1 cellular context compared by ENCODE assay signal in the genomic region with DNA sequence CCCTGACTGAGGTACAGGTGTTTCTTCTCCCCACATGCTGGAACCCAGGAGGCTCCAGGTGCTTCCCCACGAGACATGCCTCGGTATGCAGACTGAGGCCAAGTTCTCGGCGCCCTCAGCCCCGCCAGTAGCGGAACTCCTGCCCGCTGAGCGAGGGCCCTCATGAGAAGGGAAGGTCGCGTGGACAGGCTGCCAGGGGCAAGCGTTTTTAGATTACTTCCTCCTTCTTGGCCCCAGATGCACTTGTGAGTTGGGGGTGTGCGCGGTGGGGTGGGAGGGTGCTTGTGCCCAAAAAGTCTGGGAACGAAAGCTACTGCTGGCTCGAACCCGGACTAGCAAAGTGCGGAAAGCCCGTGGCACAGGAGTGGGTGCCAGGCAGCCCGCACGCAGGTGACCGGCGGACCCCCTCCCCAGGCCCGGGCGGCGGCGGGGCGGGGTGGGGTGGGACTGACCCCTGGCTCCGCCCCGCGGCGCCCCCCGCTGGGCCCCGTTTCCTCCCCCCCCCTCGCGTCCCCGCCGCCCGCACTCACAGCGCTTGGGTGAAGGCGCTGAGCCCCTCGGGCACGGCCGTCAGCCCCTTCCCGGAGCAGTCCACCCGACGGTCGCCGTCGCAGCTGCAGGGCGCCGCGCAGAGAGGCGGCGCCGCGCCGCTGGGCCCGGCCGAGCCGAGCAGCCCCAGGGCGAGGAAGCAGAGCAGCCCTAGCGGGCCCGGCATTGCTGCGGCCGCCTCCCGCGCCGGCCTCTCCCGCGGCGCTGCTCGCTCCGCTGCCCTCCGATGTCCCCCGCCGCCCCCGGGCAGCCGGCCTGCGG.
TF ChIP-seq lines count a peak whose summit lies in the region.

No MANE protein-coding gene starts in this region.

TF ChIP-seq in HepG2, 621 proteins besides CTCF, POLR2A, EP300 and RAD21 (continued from another document and continues in another):
- TF ChIP-seq, protein P1, sequence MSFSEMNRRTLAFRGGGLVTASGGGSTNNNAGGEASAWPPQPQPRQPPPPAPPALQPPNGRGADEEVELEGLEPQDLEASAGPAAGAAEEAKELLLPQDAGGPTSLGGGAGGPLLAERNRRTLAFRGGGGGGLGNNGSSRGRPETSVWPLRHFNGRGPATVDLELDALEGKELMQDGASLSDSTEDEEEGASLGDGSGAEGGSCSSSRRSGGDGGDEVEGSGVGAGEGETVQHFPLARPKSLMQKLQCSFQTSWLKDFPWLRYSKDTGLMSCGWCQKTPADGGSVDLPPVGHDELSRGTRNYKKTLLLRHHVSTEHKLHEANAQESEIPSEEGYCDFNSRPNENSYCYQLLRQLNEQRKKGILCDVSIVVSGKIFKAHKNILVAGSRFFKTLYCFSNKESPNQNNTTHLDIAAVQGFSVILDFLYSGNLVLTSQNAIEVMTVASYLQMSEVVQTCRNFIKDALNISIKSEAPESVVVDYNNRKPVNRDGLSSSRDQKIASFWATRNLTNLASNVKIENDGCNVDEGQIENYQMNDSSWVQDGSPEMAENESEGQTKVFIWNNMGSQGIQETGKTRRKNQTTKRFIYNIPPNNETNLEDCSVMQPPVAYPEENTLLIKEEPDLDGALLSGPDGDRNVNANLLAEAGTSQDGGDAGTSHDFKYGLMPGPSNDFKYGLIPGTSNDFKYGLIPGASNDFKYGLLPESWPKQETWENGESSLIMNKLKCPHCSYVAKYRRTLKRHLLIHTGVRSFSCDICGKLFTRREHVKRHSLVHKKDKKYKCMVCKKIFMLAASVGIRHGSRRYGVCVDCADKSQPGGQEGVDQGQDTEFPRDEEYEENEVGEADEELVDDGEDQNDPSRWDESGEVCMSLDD (CRISPR knock-in tag; IDR thresholded peaks at IDR 0.05; ENCODE audit: borderline replicate concordance), result no peak; the same call in 1 of the 2 replicates
- TF ChIP-seq HNRNPLL (IDR thresholded peaks at IDR 0.05; ENCODE audit: low read depth, low read length, poor library complexity, severe bottlenecking) (peak; percentile 92), ZNF230 (CRISPR knock-in tag; IDR thresholded peaks at IDR 0.05) (no peak; the same call in 1 of the 2 replicates), CENPX (CRISPR knock-in tag; IDR thresholded peaks at IDR 0.05) (no peak), ZNF777 (CRISPR knock-in tag; IDR thresholded peaks at IDR 0.05) (peak; percentile 71), ATF1 (CRISPR knock-in tag; IDR thresholded peaks at IDR 0.05) (no peak), ZNF619 (CRISPR knock-in tag; IDR thresholded peaks at IDR 0.05) (0 out of 2 replicates have a peak, but pooled peaks have one; percentile 13), KLF12 (CRISPR knock-in tag; IDR thresholded peaks at IDR 0.05; ENCODE audit: borderline replicate concordance) (0 out of 2 replicates have a peak, but pooled peaks have one; percentile 13), ZNF556 (CRISPR knock-in tag; IDR thresholded peaks at IDR 0.05; ENCODE audit: borderline replicate concordance) (no peak), ZNF367 (CRISPR knock-in tag; IDR thresholded peaks at IDR 0.05; ENCODE audit: borderline replicate concordance) (no peak), ZZZ3 (CRISPR knock-in tag; IDR thresholded peaks at IDR 0.05; ENCODE audit: borderline replicate concordance) (no peak), STAG1 (CRISPR knock-in tag; IDR thresholded peaks at IDR 0.05) (no peak), ZNF552 (CRISPR knock-in tag; IDR thresholded peaks at IDR 0.05; ENCODE audit: borderline replicate concordance) (no peak), TARDBP (CRISPR knock-in tag; IDR thresholded peaks at IDR 0.05) (no peak), ATF7-NPFF (CRISPR knock-in tag; IDR thresholded peaks at IDR 0.05; ENCODE audit: low read depth) (0 out of 2 replicates have a peak, but pooled peaks have one; percentile 20), WIZ (CRISPR knock-in tag; IDR thresholded peaks at IDR 0.05) (no peak), ZNF256 (CRISPR knock-in tag; conservative IDR thresholded peaks at IDR 0.05) (no peak), PHF5A (CRISPR knock-in tag; IDR thresholded peaks at IDR 0.05; ENCODE audit: low read depth, unreplicated experiment) (no peak), YEATS4 (CRISPR knock-in tag; IDR thresholded peaks at IDR 0.05; ENCODE audit: borderline replicate concordance) (0 out of 2 replicates have a peak, but pooled peaks have one; percentile 13)
- TF ChIP-seq, protein P2, sequence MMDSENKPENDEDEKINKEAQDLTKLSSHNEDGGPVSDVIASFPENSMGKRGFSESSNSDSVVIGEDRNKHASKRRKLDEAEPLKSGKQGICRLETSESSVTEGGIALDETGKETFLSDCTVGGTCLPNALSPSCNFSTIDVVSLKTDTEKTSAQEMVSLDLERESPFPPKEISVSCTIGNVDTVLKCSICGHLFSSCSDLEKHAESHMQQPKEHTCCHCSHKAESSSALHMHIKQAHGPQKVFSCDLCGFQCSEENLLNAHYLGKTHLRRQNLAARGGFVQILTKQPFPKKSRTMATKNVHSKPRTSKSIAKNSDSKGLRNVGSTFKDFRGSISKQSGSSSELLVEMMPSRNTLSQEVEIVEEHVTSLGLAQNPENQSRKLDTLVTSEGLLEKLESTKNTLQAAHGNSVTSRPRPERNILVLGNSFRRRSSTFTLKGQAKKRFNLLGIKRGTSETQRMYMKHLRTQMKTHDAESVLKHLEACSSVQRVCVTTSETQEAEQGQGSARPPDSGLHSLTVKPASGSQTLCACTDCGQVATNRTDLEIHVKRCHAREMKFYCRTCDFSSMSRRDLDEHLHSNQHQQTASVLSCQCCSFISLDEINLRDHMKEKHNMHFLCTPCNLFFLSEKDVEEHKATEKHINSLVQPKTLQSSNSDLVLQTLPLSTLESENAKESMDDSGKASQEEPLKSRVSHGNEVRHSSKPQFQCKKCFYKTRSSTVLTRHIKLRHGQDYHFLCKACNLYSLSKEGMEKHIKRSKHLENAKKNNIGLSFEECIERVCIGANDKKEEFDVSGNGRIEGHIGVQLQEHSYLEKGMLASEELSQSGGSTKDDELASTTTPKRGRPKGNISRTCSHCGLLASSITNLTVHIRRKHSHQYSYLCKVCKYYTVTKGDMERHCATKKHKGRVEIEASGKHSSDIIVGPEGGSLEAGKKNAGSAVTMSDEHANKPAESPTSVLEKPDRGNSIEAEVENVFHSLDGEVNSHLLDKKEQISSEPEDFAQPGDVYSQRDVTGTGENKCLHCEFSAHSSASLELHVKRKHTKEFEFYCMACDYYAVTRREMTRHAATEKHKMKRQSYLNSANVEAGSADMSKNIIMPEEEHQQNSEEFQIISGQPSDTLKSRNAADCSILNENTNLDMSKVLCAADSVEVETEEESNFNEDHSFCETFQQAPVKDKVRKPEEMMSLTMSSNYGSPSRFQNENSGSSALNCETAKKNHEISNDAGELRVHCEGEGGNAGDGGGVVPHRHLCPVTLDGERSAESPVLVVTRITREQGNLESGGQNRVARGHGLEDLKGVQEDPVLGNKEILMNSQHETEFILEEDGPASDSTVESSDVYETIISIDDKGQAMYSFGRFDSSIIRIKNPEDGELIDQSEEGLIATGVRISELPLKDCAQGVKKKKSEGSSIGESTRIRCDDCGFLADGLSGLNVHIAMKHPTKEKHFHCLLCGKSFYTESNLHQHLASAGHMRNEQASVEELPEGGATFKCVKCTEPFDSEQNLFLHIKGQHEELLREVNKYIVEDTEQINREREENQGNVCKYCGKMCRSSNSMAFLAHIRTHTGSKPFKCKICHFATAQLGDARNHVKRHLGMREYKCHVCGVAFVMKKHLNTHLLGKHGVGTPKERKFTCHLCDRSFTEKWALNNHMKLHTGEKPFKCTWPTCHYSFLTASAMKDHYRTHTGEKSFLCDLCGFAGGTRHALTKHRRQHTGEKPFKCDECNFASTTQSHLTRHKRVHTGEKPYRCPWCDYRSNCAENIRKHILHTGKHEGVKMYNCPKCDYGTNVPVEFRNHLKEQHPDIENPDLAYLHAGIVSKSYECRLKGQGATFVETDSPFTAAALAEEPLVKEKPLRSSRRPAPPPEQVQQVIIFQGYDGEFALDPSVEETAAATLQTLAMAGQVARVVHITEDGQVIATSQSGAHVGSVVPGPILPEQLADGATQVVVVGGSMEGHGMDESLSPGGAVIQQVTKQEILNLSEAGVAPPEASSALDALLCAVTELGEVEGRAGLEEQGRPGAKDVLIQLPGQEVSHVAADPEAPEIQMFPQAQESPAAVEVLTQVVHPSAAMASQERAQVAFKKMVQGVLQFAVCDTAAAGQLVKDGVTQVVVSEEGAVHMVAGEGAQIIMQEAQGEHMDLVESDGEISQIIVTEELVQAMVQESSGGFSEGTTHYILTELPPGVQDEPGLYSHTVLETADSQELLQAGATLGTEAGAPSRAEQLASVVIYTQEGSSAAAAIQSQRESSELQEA (CRISPR knock-in tag; IDR thresholded peaks at IDR 0.05; ENCODE audit: not compliant biosample characterization), result no peak
- TF ChIP-seq, protein P3, sequence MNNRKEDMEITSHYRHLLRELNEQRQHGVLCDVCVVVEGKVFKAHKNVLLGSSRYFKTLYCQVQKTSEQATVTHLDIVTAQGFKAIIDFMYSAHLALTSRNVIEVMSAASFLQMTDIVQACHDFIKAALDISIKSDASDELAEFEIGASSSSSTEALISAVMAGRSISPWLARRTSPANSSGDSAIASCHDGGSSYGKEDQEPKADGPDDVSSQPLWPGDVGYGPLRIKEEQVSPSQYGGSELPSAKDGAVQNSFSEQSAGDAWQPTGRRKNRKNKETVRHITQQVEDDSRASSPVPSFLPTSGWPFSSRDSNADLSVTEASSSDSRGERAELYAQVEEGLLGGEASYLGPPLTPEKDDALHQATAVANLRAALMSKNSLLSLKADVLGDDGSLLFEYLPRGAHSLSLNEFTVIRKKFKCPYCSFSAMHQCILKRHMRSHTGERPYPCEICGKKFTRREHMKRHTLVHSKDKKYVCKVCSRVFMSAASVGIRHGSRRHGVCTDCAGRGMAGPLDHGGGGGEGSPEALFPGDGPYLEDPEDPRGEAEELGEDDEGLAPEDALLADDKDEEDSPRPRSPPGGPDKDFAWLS (CRISPR knock-in tag; IDR thresholded peaks at IDR 0.05; ENCODE audit: borderline replicate concordance), result no peak
- TF ChIP-seq, protein P4, sequence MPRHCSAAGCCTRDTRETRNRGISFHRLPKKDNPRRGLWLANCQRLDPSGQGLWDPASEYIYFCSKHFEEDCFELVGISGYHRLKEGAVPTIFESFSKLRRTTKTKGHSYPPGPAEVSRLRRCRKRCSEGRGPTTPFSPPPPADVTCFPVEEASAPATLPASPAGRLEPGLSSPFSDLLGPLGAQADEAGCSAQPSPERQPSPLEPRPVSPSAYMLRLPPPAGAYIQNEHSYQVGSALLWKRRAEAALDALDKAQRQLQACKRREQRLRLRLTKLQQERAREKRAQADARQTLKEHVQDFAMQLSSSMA (CRISPR knock-in tag; IDR thresholded peaks at IDR 0.05), result 0 out of 2 replicates have a peak, but pooled peaks have one; percentile 57
- TF ChIP-seq, protein P5, sequence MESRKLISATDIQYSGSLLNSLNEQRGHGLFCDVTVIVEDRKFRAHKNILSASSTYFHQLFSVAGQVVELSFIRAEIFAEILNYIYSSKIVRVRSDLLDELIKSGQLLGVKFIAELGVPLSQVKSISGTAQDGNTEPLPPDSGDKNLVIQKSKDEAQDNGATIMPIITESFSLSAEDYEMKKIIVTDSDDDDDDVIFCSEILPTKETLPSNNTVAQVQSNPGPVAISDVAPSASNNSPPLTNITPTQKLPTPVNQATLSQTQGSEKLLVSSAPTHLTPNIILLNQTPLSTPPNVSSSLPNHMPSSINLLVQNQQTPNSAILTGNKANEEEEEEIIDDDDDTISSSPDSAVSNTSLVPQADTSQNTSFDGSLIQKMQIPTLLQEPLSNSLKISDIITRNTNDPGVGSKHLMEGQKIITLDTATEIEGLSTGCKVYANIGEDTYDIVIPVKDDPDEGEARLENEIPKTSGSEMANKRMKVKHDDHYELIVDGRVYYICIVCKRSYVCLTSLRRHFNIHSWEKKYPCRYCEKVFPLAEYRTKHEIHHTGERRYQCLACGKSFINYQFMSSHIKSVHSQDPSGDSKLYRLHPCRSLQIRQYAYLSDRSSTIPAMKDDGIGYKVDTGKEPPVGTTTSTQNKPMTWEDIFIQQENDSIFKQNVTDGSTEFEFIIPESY (CRISPR knock-in tag; IDR thresholded peaks at IDR 0.05), result no peak
- TF ChIP-seq, protein P6, sequence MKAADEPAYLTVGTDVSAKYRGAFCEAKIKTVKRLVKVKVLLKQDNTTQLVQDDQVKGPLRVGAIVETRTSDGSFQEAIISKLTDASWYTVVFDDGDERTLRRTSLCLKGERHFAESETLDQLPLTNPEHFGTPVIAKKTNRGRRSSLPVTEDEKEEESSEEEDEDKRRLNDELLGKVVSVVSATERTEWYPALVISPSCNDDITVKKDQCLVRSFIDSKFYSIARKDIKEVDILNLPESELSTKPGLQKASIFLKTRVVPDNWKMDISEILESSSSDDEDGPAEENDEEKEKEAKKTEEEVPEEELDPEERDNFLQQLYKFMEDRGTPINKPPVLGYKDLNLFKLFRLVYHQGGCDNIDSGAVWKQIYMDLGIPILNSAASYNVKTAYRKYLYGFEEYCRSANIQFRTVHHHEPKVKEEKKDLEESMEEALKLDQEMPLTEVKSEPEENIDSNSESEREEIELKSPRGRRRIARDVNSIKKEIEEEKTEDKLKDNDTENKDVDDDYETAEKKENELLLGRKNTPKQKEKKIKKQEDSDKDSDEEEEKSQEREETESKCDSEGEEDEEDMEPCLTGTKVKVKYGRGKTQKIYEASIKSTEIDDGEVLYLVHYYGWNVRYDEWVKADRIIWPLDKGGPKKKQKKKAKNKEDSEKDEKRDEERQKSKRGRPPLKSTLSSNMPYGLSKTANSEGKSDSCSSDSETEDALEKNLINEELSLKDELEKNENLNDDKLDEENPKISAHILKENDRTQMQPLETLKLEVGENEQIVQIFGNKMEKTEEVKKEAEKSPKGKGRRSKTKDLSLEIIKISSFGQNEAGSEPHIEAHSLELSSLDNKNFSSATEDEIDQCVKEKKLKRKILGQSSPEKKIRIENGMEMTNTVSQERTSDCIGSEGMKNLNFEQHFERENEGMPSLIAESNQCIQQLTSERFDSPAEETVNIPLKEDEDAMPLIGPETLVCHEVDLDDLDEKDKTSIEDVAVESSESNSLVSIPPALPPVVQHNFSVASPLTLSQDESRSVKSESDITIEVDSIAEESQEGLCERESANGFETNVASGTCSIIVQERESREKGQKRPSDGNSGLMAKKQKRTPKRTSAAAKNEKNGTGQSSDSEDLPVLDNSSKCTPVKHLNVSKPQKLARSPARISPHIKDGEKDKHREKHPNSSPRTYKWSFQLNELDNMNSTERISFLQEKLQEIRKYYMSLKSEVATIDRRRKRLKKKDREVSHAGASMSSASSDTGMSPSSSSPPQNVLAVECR (CRISPR knock-in tag; IDR thresholded peaks at IDR 0.05; ENCODE audit: borderline replicate concordance), result peak; percentile 13; the same call in 1 of the 2 replicates
